Comparison of ENCODE assay signal across 9 cellular contexts in genomic region chr17:2011421-2012371, GRCh38. TPM values are rescaled to one million over a fixed set of nuclear protein-coding genes. Genes with fewer than 3 reads are reported as not detected.
DNase-seq lines count a peak whose midpoint lies in the region; ATAC-seq and TF ChIP-seq lines count a peak whose summit lies in the region.
"Had no signal": no experiment of that assay in that cellular context is flagged by ENCODE, and none has a peak within 500 bp of the region (broad histone marks: within the 10 kb centered on the region; RNA-seq: fewer than 3 reads in every experiment).

No MANE protein-coding gene starts in this region.

- TF ChIP-seq CTCF in RWPE2 (IDR thresholded peaks at IDR 0.05; ENCODE audit: poor library complexity, severe bottlenecking) (no peak), glutamatergic neuron (IDR thresholded peaks at IDR 0.05; ENCODE audit: partially characterized antibody, unreplicated experiment) (no peak)

- H3K4me3 Mint-ChIP-seq in glutamatergic neuron (ENCODE audit: unreplicated experiment), result peak overlapping the region; percentile 30

- H3K27ac Mint-ChIP-seq in glutamatergic neuron (ENCODE audit: unreplicated experiment), result peak overlapping the region; percentile 70

- no peaks in the 10 kb centered on the region for H3K27me3 ChIP-seq in RWPE2 (ENCODE audit: insufficient read depth, poor library complexity, severe bottlenecking)

- H3K4me1 Mint-ChIP-seq in glutamatergic neuron (ENCODE audit: low read depth, unreplicated experiment), result peaks cover 19% of the 10 kb centered on the region

- peaks cover 13% of the 10 kb centered on the region for H3K27me3 Mint-ChIP-seq in glutamatergic neuron (ENCODE audit: unreplicated experiment)

- H3K36me3 Mint-ChIP-seq in glutamatergic neuron (ENCODE audit: unreplicated experiment), result no peaks in the 10 kb centered on the region

- no peaks in the 10 kb centered on the region for H3K9me3 ChIP-seq in RWPE2 (ENCODE audit: severe bottlenecking)

- peaks cover 8% of the 10 kb centered on the region for H3K9me3 Mint-ChIP-seq in glutamatergic neuron (ENCODE audit: unreplicated experiment)

- ATAC-seq in RWPE2 (ENCODE audit: low read depth), result peak; percentile 75
- ATAC-seq in GM18517 (IDR thresholded peaks at IDR 0.05; ENCODE audit: unreplicated experiment), result no peak
- ATAC-seq in GM21576 (IDR thresholded peaks at IDR 0.05; ENCODE audit: unreplicated experiment), result no peak

- no peaks in the 10 kb centered on the region for H3K36me3 ChIP-seq in RWPE2 (ENCODE audit: low read depth)

- no peak overlapping the region for H3K4me3 ChIP-seq in RWPE2 (ENCODE audit: severe bottlenecking)
- no peak overlapping the region for H3K4me3 ChIP-seq in skin epidermis

- peaks cover 10% of the 10 kb centered on the region for H3K4me1 ChIP-seq in RWPE2 (ENCODE audit: insufficient read depth, poor library complexity, severe bottlenecking)

- H3K27ac ChIP-seq in RWPE2 (ENCODE audit: poor library complexity, severe bottlenecking) (peak overlapping the region; percentile 14), skin epidermis (peak overlapping the region in 17 of 21 experiments; percentile 18 to 79 (median 60))

- DNase-seq in H4 (ENCODE audit: low spot score) (peak; percentile 58), RWPE2 (ENCODE audit: low spot score) (no peak), glutamatergic neuron (no peak), pons (ENCODE audit: low spot score) (no peak), NCI-H187 (lab: John Stamatoyannopoulos, UW) (no peak)
- DNase-seq: T-helper 9 cell had no signal

RNA-seq across cellular contexts. Expression of gene RTN4RL1, which starts 13.4 kb away (rescaled TPM):
- total RNA-seq in H4 (2014; rRNA removed; shearing (Covaris generic)), result 0.48 and 1.3 TPM in 2 replicates
- total RNA-seq in glutamatergic neuron (ENCODE audit: unreplicated experiment), result 50.3 TPM

RNA-seq across cellular contexts. Expression of gene DPH1, which starts 18.3 kb away (rescaled TPM):
- total RNA-seq in H4 (2014; rRNA removed; shearing (Covaris generic)), result 12.3 and 16.5 TPM in 2 replicates
- total RNA-seq in glutamatergic neuron (ENCODE audit: unreplicated experiment), result 36.4 TPM

RNA-seq across cellular contexts. Expression of gene OVCA2, which starts 30.1 kb away (rescaled TPM):
- total RNA-seq in H4 (2014; rRNA removed; shearing (Covaris generic)), result 40.3 and 49.8 TPM in 2 replicates
- total RNA-seq in glutamatergic neuron (ENCODE audit: unreplicated experiment), result 16.3 TPM

RNA-seq across cellular contexts. Expression of gene HIC1, which starts 43.2 kb away (rescaled TPM):
- total RNA-seq in H4 (2014; rRNA removed; shearing (Covaris generic)), result 0.08 TPM in 1 of 2 replicates, not detected in the other
- total RNA-seq in glutamatergic neuron (ENCODE audit: unreplicated experiment), result 2.5 TPM

Comparison
In these comparisons a context has a peak if more than half of its experiments do, and no peak if none do; other contexts are left out.
1. RNA of gene RTN4RL1, which starts 13.4 kb away (total RNA-seq): 50.3 TPM in glutamatergic neuron (single experiment); 0.48 to 1.3 TPM in H4; every median in the first group is over 10 times any median in the second.